Comparison of ENCODE assay signal across 14 cellular contexts in genomic region chr12:13242926-13243325, GRCh38.
"Had no signal": no experiment of that assay in that cellular context is flagged by ENCODE, and none has a peak within 500 bp of the region (broad histone marks: within the 10 kb centered on the region; RNA-seq: fewer than 3 reads in every experiment).

No MANE protein-coding gene starts in this region.

- H3K4me1 ChIP-seq: esophagus muscularis mucosa, sigmoid colon, suprapubic skin, tibial artery, upper lobe of left lung, vagina had no signal

- H3K9me3 ChIP-seq: esophagus muscularis mucosa, mucosa of descending colon, sigmoid colon, suprapubic skin, tibial artery, upper lobe of left lung, vagina had no signal

- H3K4me3 ChIP-seq: esophagus muscularis mucosa, mucosa of descending colon, sigmoid colon, skin epidermis, suprapubic skin, tibial artery, upper lobe of left lung, vagina had no signal

- H3K27me3 ChIP-seq: esophagus muscularis mucosa, sigmoid colon, suprapubic skin, tibial artery, upper lobe of left lung, vagina had no signal

- H3K36me3 ChIP-seq: esophagus muscularis mucosa, sigmoid colon, suprapubic skin, tibial artery, upper lobe of left lung, vagina had no signal

- H3K27ac ChIP-seq: esophagus muscularis mucosa, sigmoid colon, skin epidermis, suprapubic skin, tibial artery, upper lobe of left lung, vagina had no signal

- DNase-seq: effector memory CD4-positive, alpha-beta T cell; hippocampal formation; kidney glomerular epithelial cell; mucosa of descending colon; natural killer cell; posterior cingulate gyrus; sigmoid colon; stimulated activated naive CD4-positive, alpha-beta T cell; tibial artery; upper lobe of left lung had no signal
